ENCODE assay signal across 16 cellular contexts in genomic region chr7:44062180-44062902, GRCh38. TPM values are rescaled to one million over a fixed set of nuclear protein-coding genes. Genes with fewer than 3 reads are reported as not detected.
A peak's percentile ranks its signal among the peaks of the same experiment; 100 is the strongest.
DNase-seq lines count a peak whose midpoint lies in the region; ATAC-seq and TF ChIP-seq lines count a peak whose summit lies in the region.
"Had no signal": no experiment of that assay in that cellular context is flagged by ENCODE, and none has a peak within 500 bp of the region (broad histone marks: within the 10 kb centered on the region; RNA-seq: fewer than 3 reads in every experiment).

No MANE protein-coding gene starts in this region.

- DNase-seq in heart right ventricle (no peak), trophoblast cell (no peak), NCI-H1105 treated with DMSO at 0.1 percent for 48 hours (lab: John Stamatoyannopoulos, UW) (no peak), putamen (ENCODE audit: low spot score) (no peak)
- DNase-seq: activated gamma-delta T cell treated with Interleukin-2 at 50 U/mL for 16 hours; DMS153; NCI-H1694 treated with DMSO at 0.1 percent for 48 hours; NCI-H524; PC-3; stimulated activated CD4-positive, alpha-beta T cell treated with anti-CD3 and anti-CD28 coated beads, Interleukin-15, amount 100 ng/mL, for 24 hours had no signal

- no peak overlapping the region for H3K23ac ChIP-seq in trophoblast cell (ENCODE audit: low read length)

- no peak overlapping the region for H2AFZ ChIP-seq in trophoblast cell (ENCODE audit: insufficient read depth, low read length, poor library complexity)
- H2AFZ ChIP-seq: parathyroid adenoma had no signal

- H3K18ac ChIP-seq in trophoblast cell (ENCODE audit: low read length): no peak overlapping the region

- no peaks in the 10 kb centered on the region for H3K79me2 ChIP-seq in trophoblast cell (ENCODE audit: control insufficient read depth, insufficient read depth, low read length, poor library complexity)
- H3K79me2 ChIP-seq: parathyroid adenoma had no signal

- TF ChIP-seq POLR2A in GM19193 (IDR thresholded peaks at IDR 0.05; ENCODE audit: extremely low read depth, insufficient read depth, insufficient read length): peak; percentile 28

- no peak for TF ChIP-seq CTCF in C4-2B (conservative IDR thresholded peaks at IDR 0.05)
- TF ChIP-seq CTCF in heart right ventricle (IDR thresholded peaks at IDR 0.05): no peak

- no peaks in the 10 kb centered on the region for H3K27me3 ChIP-seq in heart right ventricle
- H3K27me3 ChIP-seq in trophoblast cell (ENCODE audit: insufficient read depth, low read length): no peaks in the 10 kb centered on the region

- no peaks in the 10 kb centered on the region for H3K79me1 ChIP-seq in trophoblast cell (ENCODE audit: low read length)

- H4K8ac ChIP-seq in trophoblast cell (ENCODE audit: low read depth, low read length): no peak overlapping the region

- no peak overlapping the region for H3K4me2 ChIP-seq in trophoblast cell (ENCODE audit: low read length)

- H2BK120ac ChIP-seq in trophoblast cell (ENCODE audit: insufficient read depth, low read length, poor library complexity): no peak overlapping the region

- no peak overlapping the region for H3K4ac ChIP-seq in trophoblast cell (ENCODE audit: low read depth, low read length)

- no peak overlapping the region for H2BK12ac ChIP-seq in trophoblast cell (ENCODE audit: low read length)

- H3K27ac ChIP-seq in C4-2B (peak overlapping the region; percentile 42), heart right ventricle (peak overlapping the region in 8 of 10 donors; percentile 37 to 89 (median 74)), trophoblast cell (ENCODE audit: low read depth, low read length) (no peak overlapping the region)
- H3K27ac ChIP-seq: parathyroid adenoma had no signal

- WGBS in heart right ventricle, 2 donors: 70 to 74% methylated on average over 11 of the region's 11 CpGs
- no CpG with 5 or more reads among the region's 11 CpGs for WGBS in trophoblast cell (ENCODE audit: extremely low coverage, insufficient coverage, insufficient read length)

- H3K36me3 ChIP-seq in heart right ventricle (peaks cover 0 to 55% (median 40%) of the 10 kb centered on the region in 9 donors), trophoblast cell (ENCODE audit: control insufficient read depth in 1 of 2, insufficient read depth in 2 of 2, low read length in 2 of 2) (peaks cover 51 to 54% of the 10 kb centered on the region in 2 experiments)

- H3K4me1 ChIP-seq in heart right ventricle (peaks cover 17 to 74% (median 48%) of the 10 kb centered on the region in 9 donors), trophoblast cell (ENCODE audit: control insufficient read depth in 1 of 2, insufficient read depth in 2 of 2, low read length in 2 of 2) (peaks cover 0 to 8% of the 10 kb centered on the region in 2 experiments)

- no peak overlapping the region for H4K12ac ChIP-seq in trophoblast cell (ENCODE audit: low read depth, low read length)

- no peaks in the 10 kb centered on the region for H3K9me3 ChIP-seq in heart right ventricle
- no peaks in the 10 kb centered on the region for H3K9me3 ChIP-seq in trophoblast cell (ENCODE audit: insufficient read depth, low read depth, low read length)

- H2BK5ac ChIP-seq in trophoblast cell (ENCODE audit: low read depth, low read length, poor library complexity): no peak overlapping the region

- no peak overlapping the region for H4K91ac ChIP-seq in trophoblast cell (ENCODE audit: low read depth, low read length)

- intact Hi-C loops in heart right ventricle (cut with DNase I): no loop called here

- ATAC-seq in heart right ventricle: peak in 1 of 8 donors; percentile 1
- ATAC-seq in GM18907 (IDR thresholded peaks at IDR 0.05; ENCODE audit: unreplicated experiment): no peak
- ATAC-seq in HG03095 (IDR thresholded peaks at IDR 0.05; ENCODE audit: unreplicated experiment): no peak
- ATAC-seq: PC-3 had no signal

- H3K4me3 ChIP-seq in heart right ventricle: no peak overlapping the region
- peak overlapping the region; percentile 4 for H3K4me3 ChIP-seq in trophoblast cell (ENCODE audit: low read depth, low read length)

- H2AK5ac ChIP-seq in trophoblast cell (ENCODE audit: low read length): no peak overlapping the region

- H3K9ac ChIP-seq in trophoblast cell (ENCODE audit: low read length): no peak overlapping the region
- H3K9ac ChIP-seq: parathyroid adenoma had no signal

- H3K14ac ChIP-seq in trophoblast cell (ENCODE audit: low read length): no peak overlapping the region

RNA-seq across cellular contexts. Expression of gene PGAM2, which starts 3.0 kb away (rescaled TPM):
- total RNA-seq in heart right ventricle: 1,000 to 10,000 TPM in 2 of 10 donors, 100 to 1,000 TPM in 8; 375 to 1,148 (median 557) TPM
- polyA plus RNA-seq in heart right ventricle: 1,000 to 10,000 TPM in 1 of 2 donors, 100 to 1,000 TPM in 1; 367 to 2,327 TPM
- 0.14 TPM in 1 of 2 replicates, not detected in the other for polyA plus RNA-seq in trophoblast cell (2013)
- total RNA-seq: epithelial cell of proximal tubule had no signal

RNA-seq across cellular contexts. Expression of gene DBNL, which starts 17.8 kb away (rescaled TPM):
- total RNA-seq in heart right ventricle: 10 to 100 TPM; 26.0 to 59.0 (median 35.4) TPM
- polyA plus RNA-seq in heart right ventricle: 10 to 100 TPM; 34.8 to 74.3 TPM
- polyA plus RNA-seq in trophoblast cell (2013): 38.5 and 41.0 TPM in 2 replicates

RNA-seq across cellular contexts. Expression of gene POLM, which starts 20.0 kb away (rescaled TPM):
- 10 to 100 TPM; 10.9 to 28.4 (median 13.5) TPM for total RNA-seq in heart right ventricle
- 10 to 100 TPM in 1 of 2 donors, 1 to 10 TPM in 1; 6.7 to 22.8 TPM for polyA plus RNA-seq in heart right ventricle
- 10.0 and 10.3 TPM in 2 replicates for polyA plus RNA-seq in trophoblast cell (2013)

RNA-seq across cellular contexts. Expression of gene AEBP1, which starts 41.8 kb away (rescaled TPM):
- 10 to 100 TPM; 14.1 to 31.3 (median 21.6) TPM for total RNA-seq in heart right ventricle
- 10 to 100 TPM; 18.0 to 33.7 TPM for polyA plus RNA-seq in heart right ventricle
- polyA plus RNA-seq in trophoblast cell (2013): 31.3 and 31.8 TPM in 2 replicates
- total RNA-seq: PC-3 had no signal
